Comparison of ENCODE assay signal across 21 cellular contexts in genomic region chr7:80705164-80705781, GRCh38.
DNase-seq lines count a peak whose midpoint lies in the region; ATAC-seq and TF ChIP-seq lines count a peak whose summit lies in the region.
"Had no signal": no experiment of that assay in that cellular context is flagged by ENCODE, and none has a peak within 500 bp of the region (broad histone marks: within the 10 kb centered on the region; RNA-seq: fewer than 3 reads in every experiment).

No MANE protein-coding gene starts in this region.

- no peak overlapping the region for H3K9ac ChIP-seq in SK-N-SH

- H3K4me1 ChIP-seq in SK-N-SH (ENCODE audit: control insufficient read depth in 1 of 2, insufficient read depth in 2 of 2, low read depth in 1 of 2, low read length in 1 of 2): peaks cover 0 to 5% of the 10 kb centered on the region in 2 experiments; a peak in 2 of 4 replicates

- H3K36me3 ChIP-seq in SK-N-SH (replicated peaks in 1 of 2; ENCODE audit: control insufficient read depth in 1 of 2, insufficient read depth in 2 of 2, low read length in 1 of 2): no peaks in the 10 kb centered on the region
- H3K36me3 ChIP-seq: MG63 had no signal

- ATAC-seq in GM18861 (IDR thresholded peaks at IDR 0.05; ENCODE audit: unreplicated experiment): no peak
- ATAC-seq in activated naive CD8-positive, alpha-beta T cell treated with anti-CD3 and anti-CD28 coated beads, Interleukin-2, amount 50 U/mL, for 24 hours: no peak
- ATAC-seq: GM12878 had no signal

- TF ChIP-seq CTCF in C4-2B (conservative IDR thresholded peaks at IDR 0.05): no peak
- TF ChIP-seq CTCF in SK-N-SH (IDR thresholded peaks at IDR 0.05): no peak
- no peak for TF ChIP-seq CTCF in mesothelial cell of epicardium (IDR thresholded peaks at IDR 0.05; ENCODE audit: unreplicated experiment)

- H3K79me2 ChIP-seq in SK-N-SH (ENCODE audit: insufficient read depth): no peaks in the 10 kb centered on the region

- peak overlapping the region; percentile 22 for H3K27ac Mint-ChIP-seq in mesothelial cell of epicardium
- H3K27ac Mint-ChIP-seq in activated naive CD8-positive, alpha-beta T cell treated with anti-CD3 and anti-CD28 coated beads, Interleukin-2, amount 50 U/mL, for 24 hours: no peak overlapping the region
- H3K27ac Mint-ChIP-seq: B cell had no signal

- H2AFZ ChIP-seq in SK-N-SH (ENCODE audit: low read depth): no peak overlapping the region

- no peak overlapping the region for H3K4me2 ChIP-seq in SK-N-SH

- TF ChIP-seq EP300 in SK-N-SH (IDR thresholded peaks at IDR 0.05; ENCODE audit: borderline replicate concordance in 1 of 2, low read depth in 1 of 2, low read length in 1 of 2): peak in 1 of 2 experiments; percentile 54; a peak in 1 of 4 replicates

- H3K9me2 ChIP-seq in SK-N-SH: no peaks in the 10 kb centered on the region

- H4K20me1 ChIP-seq in SK-N-SH (ENCODE audit: insufficient read depth): no peaks in the 10 kb centered on the region

- CTCF ChIA-PET in SK-N-SH (lab: Yijun Ruan, JAX): interaction anchor here (1.6 to 8.2 kb wide), 2 partner anchors 765 kb away, joined by 7 to 105 read pairs; no protein-coding TSS in a partner anchor

- no peaks in the 10 kb centered on the region for H3K9me3 ChIP-seq in SK-N-SH
- H3K9me3 ChIP-seq: MG63 had no signal

- H3K36me3 Mint-ChIP-seq in mesothelial cell of epicardium: no peaks in the 10 kb centered on the region
- H3K36me3 Mint-ChIP-seq in activated naive CD8-positive, alpha-beta T cell treated with anti-CD3 and anti-CD28 coated beads, Interleukin-2, amount 50 U/mL, for 24 hours (ENCODE audit: low read depth): no peaks in the 10 kb centered on the region

- POLR2A ChIA-PET in SK-N-SH (lab: Yijun Ruan, JAX): no interaction called here

- H3K9me3 Mint-ChIP-seq in mesothelial cell of epicardium: peaks cover 3% of the 10 kb centered on the region
- H3K9me3 Mint-ChIP-seq in activated naive CD8-positive, alpha-beta T cell treated with anti-CD3 and anti-CD28 coated beads, Interleukin-2, amount 50 U/mL, for 24 hours: no peaks in the 10 kb centered on the region

- no peaks in the 10 kb centered on the region for H3K27me3 Mint-ChIP-seq in mesothelial cell of epicardium (ENCODE audit: low read depth)
- H3K27me3 Mint-ChIP-seq in activated naive CD8-positive, alpha-beta T cell treated with anti-CD3 and anti-CD28 coated beads, Interleukin-2, amount 50 U/mL, for 24 hours: peaks cover 2% of the 10 kb centered on the region
- H3K27me3 Mint-ChIP-seq: B cell had no signal

- no peak overlapping the region for H3K4me3 Mint-ChIP-seq in mesothelial cell of epicardium
- H3K4me3 Mint-ChIP-seq in activated naive CD8-positive, alpha-beta T cell treated with anti-CD3 and anti-CD28 coated beads, Interleukin-2, amount 50 U/mL, for 24 hours: no peak overlapping the region
- H3K4me3 Mint-ChIP-seq: B cell had no signal

- H3K27ac ChIP-seq in C4-2B (peak overlapping the region; percentile 89), SK-N-SH (ENCODE audit: low read depth in 2 of 2, low read length in 1 of 2) (no peak overlapping the region)
- H3K27ac ChIP-seq: SK-N-MC had no signal

- no peak overlapping the region for H3K4me3 ChIP-seq in SK-N-SH (ENCODE audit: low read depth in 2 of 2, low read length in 1 of 2)
- H3K4me3 ChIP-seq: GM12878, MG63, SK-N-MC had no signal

- WGBS in SK-N-SH (ENCODE audit: low lambda C conversion rate): 86% methylated on average over 2 of the region's 2 CpGs

- DNase-seq in HT-29 (ENCODE audit: low spot score) (peak; percentile 58), SK-N-SH (no peak), mesothelial cell of epicardium (ENCODE audit: low spot score in 2 of 2, unreplicated experiment in 2 of 2) (no peak), NCI-H510A (lab: John Stamatoyannopoulos, UW) (no peak), OCI-M2 (lab: John Stamatoyannopoulos, UW; ENCODE audit: unreplicated experiment) (no peak)
- no peak for DNase-seq in activated naive CD8-positive, alpha-beta T cell treated with anti-CD3 and anti-CD28 coated beads, Interleukin-2, amount 50 U/mL, for 24 hours
- DNase-seq: DND-41, Kasumi-1, MG63, NCI-H1048, NCI-H1417 treated with DMSO at 0.1 percent for 48 hours, NCI-H1930, NCI-H226, NCI-H524, NCI-H82, Right ventricle myocardium superior had no signal

- H3K4me1 Mint-ChIP-seq in mesothelial cell of epicardium: peaks cover 21% of the 10 kb centered on the region
- no peaks in the 10 kb centered on the region for H3K4me1 Mint-ChIP-seq in activated naive CD8-positive, alpha-beta T cell treated with anti-CD3 and anti-CD28 coated beads, Interleukin-2, amount 50 U/mL, for 24 hours
- H3K4me1 Mint-ChIP-seq: B cell had no signal

- H3K27me3 ChIP-seq in SK-N-SH (ENCODE audit: insufficient read depth): no peaks in the 10 kb centered on the region
- H3K27me3 ChIP-seq: MG63 had no signal

- H3F3A ChIP-seq in SK-N-SH (replicated peaks; ENCODE audit: insufficient read depth): peaks cover 3% of the 10 kb centered on the region

- no peak for TF ChIP-seq RAD21 in SK-N-SH (IDR thresholded peaks at IDR 0.05; ENCODE audit: low read length)

TF ChIP-seq in SK-N-SH, 30 proteins besides CTCF, POLR2A, EP300 and RAD21:
- TF ChIP-seq FOXJ3 (CRISPR knock-in tag; IDR thresholded peaks at IDR 0.05) (no peak), CHD2 (IDR thresholded peaks at IDR 0.05; ENCODE audit: low read length, partially characterized antibody) (peak; percentile 16), YY1 (IDR thresholded peaks at IDR 0.05; ENCODE audit: low read depth) (no peak), TCF12 (IDR thresholded peaks at IDR 0.05) (peak; percentile 33; the same call in 1 of the 2 replicates)
